ENCODE assay signal across 9 cellular contexts in genomic region chr5:160507181-160507811, GRCh38.
DNase-seq lines count a peak whose midpoint lies in the region; ATAC-seq lines count a peak whose summit lies in the region.
"Had no signal": no experiment of that assay in that cellular context is flagged by ENCODE, and none has a peak within 500 bp of the region (broad histone marks: within the 10 kb centered on the region; RNA-seq: fewer than 3 reads in every experiment).

No MANE protein-coding gene starts in this region.

- intact Hi-C loops in activated T-helper 2 cell treated with anti-CD3 and anti-CD28 coated beads, Interferon-gamma antibody, Interleukin-2, Interleukin-4, amounts not matched to agents 10 μg/mL and 5 μg/mL and 100 μg/mL, durations not matched to agents 14 hours and 24 hours and 36 hours (cut with micrococcal nuclease) = loop anchor here (1.0 to 10.0 kb wide), 6 partner anchors 11 to 1040 kb away; partner anchors contain the start of gene GABRB2

- H3K4me2 ChIP-seq in mesenchymal stem cell (ENCODE audit: low read length, poor library complexity, severe bottlenecking) = no peak overlapping the region

- no peaks in the 10 kb centered on the region for H3K27me3 Mint-ChIP-seq in activated T-helper 2 cell treated with anti-CD3 and anti-CD28 coated beads, Interferon-gamma antibody, Interleukin-2, Interleukin-4, amounts not matched to agents 10 μg/mL and 5 μg/mL and 100 μg/mL, durations not matched to agents 14 hours and 24 hours and 36 hours (ENCODE audit: low read depth)

- no peaks in the 10 kb centered on the region for H3K9me3 Mint-ChIP-seq in activated T-helper 2 cell treated with anti-CD3 and anti-CD28 coated beads, Interferon-gamma antibody, Interleukin-2, Interleukin-4, amounts not matched to agents 10 μg/mL and 5 μg/mL and 100 μg/mL, durations not matched to agents 14 hours and 24 hours and 36 hours

- no peak overlapping the region for H2BK5ac ChIP-seq in mesenchymal stem cell (ENCODE audit: low read depth, low read length, poor library complexity, severe bottlenecking)

- peak overlapping the region; percentile 5 for H3K9ac ChIP-seq in mesenchymal stem cell (ENCODE audit: low read length)

- no peak overlapping the region for H2BK15ac ChIP-seq in mesenchymal stem cell (ENCODE audit: low read depth, poor library complexity, severe bottlenecking)

- H4K91ac ChIP-seq in mesenchymal stem cell (ENCODE audit: low read length) = no peak overlapping the region

- no peak overlapping the region for H2AFZ ChIP-seq in mesenchymal stem cell (ENCODE audit: low read depth, low read length)

- peaks cover 46% of the 10 kb centered on the region for H3K4me1 Mint-ChIP-seq in activated T-helper 2 cell treated with anti-CD3 and anti-CD28 coated beads, Interferon-gamma antibody, Interleukin-2, Interleukin-4, amounts not matched to agents 10 μg/mL and 5 μg/mL and 100 μg/mL, durations not matched to agents 14 hours and 24 hours and 36 hours (ENCODE audit: low read depth)

- 72% methylated on average over 7 of the region's 7 CpGs for WGBS in mesenchymal stem cell

- peak; percentile 29 for ATAC-seq in HG03354 (IDR thresholded peaks at IDR 0.05; ENCODE audit: poor library complexity, severe bottlenecking, unreplicated experiment)
- ATAC-seq in HG03095 (IDR thresholded peaks at IDR 0.05; ENCODE audit: unreplicated experiment) = no peak
- no peak for ATAC-seq in GM21447 (IDR thresholded peaks at IDR 0.05; ENCODE audit: unreplicated experiment)

- peak overlapping the region; percentile 66 for H3K4me3 Mint-ChIP-seq in activated T-helper 2 cell treated with anti-CD3 and anti-CD28 coated beads, Interferon-gamma antibody, Interleukin-2, Interleukin-4, amounts not matched to agents 10 μg/mL and 5 μg/mL and 100 μg/mL, durations not matched to agents 14 hours and 24 hours and 36 hours (ENCODE audit: low read depth)

- no peak overlapping the region for H2BK12ac ChIP-seq in mesenchymal stem cell (ENCODE audit: low read length in 2 of 2)

- H3K27me3 ChIP-seq in mesenchymal stem cell (ENCODE audit: control insufficient read depth in 1 of 2, insufficient read depth in 1 of 2, low read length in 2 of 2) = peaks cover 0 to 9% of the 10 kb centered on the region in 2 experiments

- no peak overlapping the region for H3K18ac ChIP-seq in mesenchymal stem cell (ENCODE audit: low read depth in 1 of 2, low read length in 2 of 2)

- H3K36me3 ChIP-seq in mesenchymal stem cell (ENCODE audit: control insufficient read depth in 1 of 2, insufficient read depth in 2 of 2, low read depth in 1 of 2, low read length in 2 of 2) = no peaks in the 10 kb centered on the region

- H3K27ac ChIP-seq in mesenchymal stem cell (ENCODE audit: low read length, poor library complexity, severe bottlenecking) = no peak overlapping the region

- no peak overlapping the region for H3K23ac ChIP-seq in mesenchymal stem cell (ENCODE audit: low read length in 2 of 2)

- no peak overlapping the region for H2AK5ac ChIP-seq in mesenchymal stem cell (ENCODE audit: low read length, severe bottlenecking)

- no peak overlapping the region for H3K4me3 ChIP-seq in mesenchymal stem cell (ENCODE audit: insufficient read depth in 1 of 2, low read depth in 1 of 2, low read length in 2 of 2)
- H3K4me3 ChIP-seq: skin epidermis had no signal

- H3K4ac ChIP-seq in mesenchymal stem cell (ENCODE audit: low read depth in 1 of 2, low read length in 2 of 2) = no peak overlapping the region

- H3K36me3 Mint-ChIP-seq in activated T-helper 2 cell treated with anti-CD3 and anti-CD28 coated beads, Interferon-gamma antibody, Interleukin-2, Interleukin-4, amounts not matched to agents 10 μg/mL and 5 μg/mL and 100 μg/mL, durations not matched to agents 14 hours and 24 hours and 36 hours (ENCODE audit: low read depth) = no peaks in the 10 kb centered on the region

- H3K27ac Mint-ChIP-seq in activated T-helper 2 cell treated with anti-CD3 and anti-CD28 coated beads, Interferon-gamma antibody, Interleukin-2, Interleukin-4, amounts not matched to agents 10 μg/mL and 5 μg/mL and 100 μg/mL, durations not matched to agents 14 hours and 24 hours and 36 hours = peak overlapping the region; percentile 95

- H2BK120ac ChIP-seq in mesenchymal stem cell (ENCODE audit: low read depth, low read length) = no peak overlapping the region

- H3K4me1 ChIP-seq in mesenchymal stem cell (ENCODE audit: control insufficient read depth, insufficient read depth, low read depth, low read length) = no peaks in the 10 kb centered on the region

- no peaks in the 10 kb centered on the region for H3K79me1 ChIP-seq in mesenchymal stem cell (replicated peaks; ENCODE audit: low read length, poor library complexity, severe bottlenecking)

- H4K8ac ChIP-seq in mesenchymal stem cell (ENCODE audit: low read length) = no peak overlapping the region

- DNase-seq in Daoy (ENCODE audit: low read depth) (peak; percentile 89), mesenchymal stem cell (no peak), DMS153 (lab: John Stamatoyannopoulos, UW) (no peak), RPMI8226 (no peak)
- no peak for DNase-seq in activated T-helper 2 cell treated with anti-CD3 and anti-CD28 coated beads, Interferon-gamma antibody, Interleukin-2, Interleukin-4, amounts not matched to agents 10 μg/mL and 5 μg/mL and 100 μg/mL, durations not matched to agents 14 hours and 24 hours and 36 hours (ENCODE audit: low spot score)

- H3K14ac ChIP-seq in mesenchymal stem cell (ENCODE audit: low read length in 2 of 2) = no peak overlapping the region

- H3K9me3 ChIP-seq in mesenchymal stem cell (ENCODE audit: control insufficient read depth, low read length) = no peaks in the 10 kb centered on the region
